23 cellular contexts compared by ENCODE assay signal in the genomic region with DNA sequence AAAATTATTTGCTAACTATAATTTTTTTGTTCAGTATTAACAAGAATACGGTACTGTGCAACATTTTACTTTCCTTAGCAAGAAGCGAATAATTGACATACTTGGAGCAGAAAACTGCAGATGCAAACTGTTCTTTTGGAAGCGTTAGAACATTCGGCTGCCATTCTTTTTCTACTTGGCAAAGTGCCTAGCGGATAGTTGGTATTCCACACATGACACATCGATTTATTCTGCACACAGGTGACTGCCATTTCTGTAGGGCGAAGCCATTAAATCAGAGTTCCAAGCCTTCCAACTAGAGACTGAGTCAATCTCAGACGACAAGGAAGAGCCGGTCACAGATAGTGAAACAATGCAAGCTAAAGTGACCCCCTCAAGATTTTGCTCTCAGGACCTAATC.
"Had no signal": no experiment of that assay in that cellular context is flagged by ENCODE, and none has a peak within 500 bp of the region (broad histone marks: within the 10 kb centered on the region; RNA-seq: fewer than 3 reads in every experiment).

No MANE protein-coding gene starts in this region.

- H3K27ac ChIP-seq: cardiac muscle cell, epithelial cell of prostate, heart right ventricle, left ventricle myocardium inferior, parathyroid adenoma, sigmoid colon, spleen, upper lobe of left lung had no signal

- H2AFZ ChIP-seq: parathyroid adenoma had no signal

- H3K4me1 ChIP-seq: heart right ventricle, left ventricle myocardium inferior, parathyroid adenoma, spleen, upper lobe of left lung had no signal

- H3K9ac ChIP-seq: parathyroid adenoma had no signal

- H3K36me3 ChIP-seq: cardiac muscle cell, heart right ventricle, left ventricle myocardium inferior, sigmoid colon, spleen, upper lobe of left lung had no signal

- H3K79me2 ChIP-seq: parathyroid adenoma had no signal

- ATAC-seq: activated CD4-positive, alpha-beta T cell treated with anti-CD3 and anti-CD28 coated beads for 36 hours; heart right ventricle had no signal

- DNase-seq: activated B cell treated with CpG ODN at 0.5 μM for 24 hours; activated CD4-positive, alpha-beta T cell treated with anti-CD3 and anti-CD28 coated beads for 36 hours; activated CD4-positive, alpha-beta T cell treated with anti-CD3 and anti-CD28 coated beads, Interleukin-2, amount 50 U/mL, for 4 hours; activated CD8-positive, alpha-beta memory T cell treated with anti-CD3 and anti-CD28 coated beads for 24 hours; activated CD8-positive, alpha-beta memory T cell treated with anti-CD3 and anti-CD28 coated beads, Interleukin-2, amount 50 U/mL, for 4 hours; activated naive CD4-positive, alpha-beta T cell treated with Interleukin-2 at 50 U/mL for 16 hours; activated naive CD8-positive, alpha-beta T cell treated with anti-CD3 and anti-CD28 coated beads for 36 hours; activated T-cell treated with anti-CD3 and anti-CD28 coated beads, Interleukin-2, amount 50 U/mL, for 24 hours; amniotic stem cell; foreskin fibroblast; heart right ventricle; kidney glomerular epithelial cell; left ventricle myocardium inferior; mammary epithelial cell; nephron progenitor cell; sigmoid colon; spleen; stimulated activated CD4-positive, alpha-beta T cell treated with anti-CD3 and anti-CD28 coated beads, Interleukin-4, amount 100 ng/mL, for 1 hour; stimulated activated naive CD4-positive, alpha-beta T cell; upper lobe of left lung had no signal

- H3K27me3 ChIP-seq: cardiac muscle cell, heart right ventricle, sigmoid colon, spleen, upper lobe of left lung had no signal

- H3K9me3 ChIP-seq: heart right ventricle, left ventricle myocardium inferior, sigmoid colon, spleen, upper lobe of left lung had no signal

- H3K4me3 ChIP-seq: cardiac muscle cell, heart right ventricle, left ventricle myocardium inferior, sigmoid colon, spleen, upper lobe of left lung had no signal
